16 cellular contexts compared by ENCODE assay signal in genomic region chr5:31197183-31197582, GRCh38. TPM values are rescaled to one million over a fixed set of nuclear protein-coding genes. Genes with fewer than 3 reads are reported as not detected.
A peak's percentile ranks its signal among the peaks of the same experiment; 100 is the strongest.
DNase-seq lines count a peak whose midpoint lies in the region; ATAC-seq and TF ChIP-seq lines count a peak whose summit lies in the region.
"Had no signal": no experiment of that assay in that cellular context is flagged by ENCODE, and none has a peak within 500 bp of the region (broad histone marks: within the 10 kb centered on the region; RNA-seq: fewer than 3 reads in every experiment).

No MANE protein-coding gene starts in this region.

- H3K9me3 Mint-ChIP-seq in nephron progenitor cell: no peaks in the 10 kb centered on the region
- H3K9me3 Mint-ChIP-seq in activated CD8-positive, alpha-beta T cell treated with anti-CD3 and anti-CD28 coated beads for 36 hours: no peaks in the 10 kb centered on the region
- no peaks in the 10 kb centered on the region for H3K9me3 Mint-ChIP-seq in activated CD4-positive, alpha-beta memory T cell treated with anti-CD3 and anti-CD28 coated beads for 36 hours
- H3K9me3 Mint-ChIP-seq: activated B cell treated with CpG ODN at 0.5 μM for 24 hours; T-helper 1 cell treated with Interleukin-12 subunit alpha and Interleukin-12 subunit beta and Interleukin-4 antibody, amounts not matched to agents 30 μg/mL and 1 μg/mL, for 36 hours had no signal

- ATAC-seq in activated CD8-positive, alpha-beta T cell treated with anti-CD3 and anti-CD28 coated beads for 36 hours: no peak
- ATAC-seq in GM19463 (IDR thresholded peaks at IDR 0.05; ENCODE audit: unreplicated experiment): no peak
- ATAC-seq: gastrocnemius medialis had no signal

- peaks cover 17% of the 10 kb centered on the region for H3K27me3 Mint-ChIP-seq in nephron progenitor cell (ENCODE audit: low read depth, poor library complexity)
- H3K27me3 Mint-ChIP-seq in activated CD8-positive, alpha-beta T cell treated with anti-CD3 and anti-CD28 coated beads for 36 hours: peaks cover 35% of the 10 kb centered on the region
- H3K27me3 Mint-ChIP-seq in activated CD4-positive, alpha-beta memory T cell treated with anti-CD3 and anti-CD28 coated beads for 36 hours: peaks cover 35% of the 10 kb centered on the region

- TF ChIP-seq CTCF in A673 (conservative IDR thresholded peaks at IDR 0.05; ENCODE audit: low read depth, low read length) (no peak), choroid plexus epithelial cell (conservative IDR thresholded peaks at IDR 0.05; ENCODE audit: low read depth, low read length) (no peak), nephron progenitor cell (IDR thresholded peaks at IDR 0.05) (no peak)
- TF ChIP-seq CTCF in activated CD8-positive, alpha-beta T cell treated with anti-CD3 and anti-CD28 coated beads for 36 hours (IDR thresholded peaks at IDR 0.05): no peak

- no peaks in the 10 kb centered on the region for H3K36me3 ChIP-seq in A673 (ENCODE audit: insufficient read depth, low read length, poor library complexity, severe bottlenecking)
- peaks cover 52% of the 10 kb centered on the region for H3K36me3 ChIP-seq in MG63
- H3K36me3 ChIP-seq: gastrocnemius medialis, thoracic aorta had no signal

- H3K4me3 Mint-ChIP-seq in nephron progenitor cell: peak overlapping the region; percentile 85
- no peak overlapping the region for H3K4me3 Mint-ChIP-seq in activated CD8-positive, alpha-beta T cell treated with anti-CD3 and anti-CD28 coated beads for 36 hours
- no peak overlapping the region for H3K4me3 Mint-ChIP-seq in activated CD4-positive, alpha-beta memory T cell treated with anti-CD3 and anti-CD28 coated beads for 36 hours
- H3K4me3 Mint-ChIP-seq: activated B cell treated with CpG ODN at 0.5 μM for 24 hours; T-helper 1 cell treated with Interleukin-12 subunit alpha and Interleukin-12 subunit beta and Interleukin-4 antibody, amounts not matched to agents 30 μg/mL and 1 μg/mL, for 36 hours had no signal

- no TSS peak for BruUV-seq in A673 (replicated peaks; lab: Mats Ljungman, UMichigan)

- H3K36me3 Mint-ChIP-seq in nephron progenitor cell (ENCODE audit: low read depth): peaks cover 8% of the 10 kb centered on the region
- no peaks in the 10 kb centered on the region for H3K36me3 Mint-ChIP-seq in activated CD8-positive, alpha-beta T cell treated with anti-CD3 and anti-CD28 coated beads for 36 hours (ENCODE audit: low read depth)
- no peaks in the 10 kb centered on the region for H3K36me3 Mint-ChIP-seq in activated CD4-positive, alpha-beta memory T cell treated with anti-CD3 and anti-CD28 coated beads for 36 hours

- no peak overlapping the region for H3K27ac ChIP-seq in A673 (ENCODE audit: low read depth, low read length, poor library complexity, severe bottlenecking)
- H3K27ac ChIP-seq: thoracic aorta had no signal

- intact Hi-C loops in A673 (cut with micrococcal nuclease; ENCODE audit: unreplicated experiment): loop anchor here (5.0 to 10.0 kb wide), 2 partner anchors 395 to 782 kb away; no protein-coding TSS in a partner anchor
- intact Hi-C loops in activated CD8-positive, alpha-beta T cell treated with anti-CD3 and anti-CD28 coated beads for 36 hours (cut with micrococcal nuclease): no loop called here
- intact Hi-C loops in activated CD4-positive, alpha-beta memory T cell treated with anti-CD3 and anti-CD28 coated beads for 36 hours (cut with micrococcal nuclease): no loop called here

- peaks cover 57% of the 10 kb centered on the region for H3K4me1 Mint-ChIP-seq in nephron progenitor cell
- peaks cover 8% of the 10 kb centered on the region for H3K4me1 Mint-ChIP-seq in activated CD8-positive, alpha-beta T cell treated with anti-CD3 and anti-CD28 coated beads for 36 hours (ENCODE audit: low read depth)
- peaks cover 10% of the 10 kb centered on the region for H3K4me1 Mint-ChIP-seq in activated CD4-positive, alpha-beta memory T cell treated with anti-CD3 and anti-CD28 coated beads for 36 hours (ENCODE audit: low read depth)

- H3K27me3 ChIP-seq in A673 (replicated peaks; ENCODE audit: insufficient read depth, low read depth, low read length, poor library complexity) (peaks cover 10% of the 10 kb centered on the region), MG63 (no peaks in the 10 kb centered on the region)

- CTCF ChIA-PET in A673 (lab: Charles Lee): no interaction called here
- CTCF ChIA-PET in activated CD8-positive, alpha-beta T cell treated with anti-CD3 and anti-CD28 coated beads for 36 hours (lab: Charles Lee): no interaction called here
- CTCF ChIA-PET in activated CD4-positive, alpha-beta memory T cell treated with anti-CD3 and anti-CD28 coated beads for 36 hours (lab: Charles Lee): no interaction called here

- peaks cover 11% of the 10 kb centered on the region for H3K4me1 ChIP-seq in A673 (ENCODE audit: insufficient read depth, low read length, poor library complexity, severe bottlenecking)
- H3K4me1 ChIP-seq: gastrocnemius medialis had no signal

- H3K9me3 ChIP-seq in A673 (ENCODE audit: low read depth, low read length, poor library complexity, severe bottlenecking) (no peaks in the 10 kb centered on the region), MG63 (no peaks in the 10 kb centered on the region)
- H3K9me3 ChIP-seq: gastrocnemius medialis, thoracic aorta had no signal

- POLR2A ChIA-PET in A673 (lab: Charles Lee; ENCODE audit: low non-redundant PET): no interaction called here
- POLR2A ChIA-PET in activated CD8-positive, alpha-beta T cell treated with anti-CD3 and anti-CD28 coated beads for 36 hours (lab: Charles Lee): no interaction called here
- POLR2A ChIA-PET in activated CD4-positive, alpha-beta memory T cell treated with anti-CD3 and anti-CD28 coated beads for 36 hours (lab: Charles Lee): no interaction called here

- DNase-seq in A673 (ENCODE audit: low spot score) (peak; percentile 16), MG63 (peak; percentile 43), choroid plexus epithelial cell (ENCODE audit: low read depth) (peak; percentile 78), nephron progenitor cell (no peak), mucosa of gallbladder (ENCODE audit: low spot score) (no peak)
- DNase-seq in activated CD8-positive, alpha-beta T cell treated with anti-CD3 and anti-CD28 coated beads for 36 hours: no peak
- no peak for DNase-seq in activated CD4-positive, alpha-beta memory T cell treated with anti-CD3 and anti-CD28 coated beads for 36 hours
- DNase-seq: activated B cell treated with CpG ODN at 0.5 μM for 24 hours; activated CD8-positive, alpha-beta memory T cell treated with anti-CD3 and anti-CD28 coated beads, Interleukin-2, amount 50 U/mL, for 4 hours; activated naive CD4-positive, alpha-beta T cell; gastrocnemius medialis; NCI-H1092; stimulated activated CD4-positive, alpha-beta T cell treated with anti-CD3 and anti-CD28 coated beads, Interleukin-4, amount 100 ng/mL, for 1 hour had no signal

- H3K4me3 ChIP-seq in A673 (ENCODE audit: low read depth, low read length, poor library complexity, severe bottlenecking): no peak overlapping the region
- peak overlapping the region; percentile 74 for H3K4me3 ChIP-seq in MG63
- H3K4me3 ChIP-seq in choroid plexus epithelial cell (ENCODE audit: low read depth, low read length): peak overlapping the region; percentile 0
- H3K4me3 ChIP-seq: gastrocnemius medialis, thoracic aorta had no signal

- H3K27ac Mint-ChIP-seq in nephron progenitor cell: no peak overlapping the region
- H3K27ac Mint-ChIP-seq in activated CD8-positive, alpha-beta T cell treated with anti-CD3 and anti-CD28 coated beads for 36 hours: no peak overlapping the region
- no peak overlapping the region for H3K27ac Mint-ChIP-seq in activated CD4-positive, alpha-beta memory T cell treated with anti-CD3 and anti-CD28 coated beads for 36 hours
- H3K27ac Mint-ChIP-seq: activated B cell treated with CpG ODN at 0.5 μM for 24 hours; T-helper 1 cell treated with Interleukin-12 subunit alpha and Interleukin-12 subunit beta and Interleukin-4 antibody, amounts not matched to agents 30 μg/mL and 1 μg/mL, for 36 hours had no signal

RNA-seq across cellular contexts. Expression of gene CDH6, which starts 3.7 kb away (rescaled TPM):
- total RNA-seq in A673 (2021) (3.6 and 4.1 TPM in 2 replicates), mucosa of gallbladder (75.9 TPM)
- 242 and 244 TPM in 2 replicates for total RNA-seq in MG63 (2014; rRNA removed; shearing (Covaris generic); ENCODE audit: low replicate concordance)
- total RNA-seq in activated CD8-positive, alpha-beta T cell treated with anti-CD3 and anti-CD28 coated beads for 36 hours: not detected
- total RNA-seq in activated CD4-positive, alpha-beta memory T cell treated with anti-CD3 and anti-CD28 coated beads for 36 hours: not detected
- total RNA-seq: activated B cell treated with CpG ODN at 0.5 μM for 24 hours had no signal

Comparison
In these comparisons a context has a peak if more than half of its experiments do, and no peak if none do; other contexts are left out.
1. DNase-seq: peak in A673 (single experiment), MG63 (single experiment) and choroid plexus epithelial cell (single experiment); none in nephron progenitor cell (single experiment), activated CD8-positive, alpha-beta T cell treated with anti-CD3 and anti-CD28 coated beads for 36 hours (single experiment), activated CD4-positive, alpha-beta memory T cell treated with anti-CD3 and anti-CD28 coated beads for 36 hours (single experiment) and mucosa of gallbladder (single experiment).
2. RNA of gene CDH6, which starts 3.7 kb away (total RNA-seq): 242 to 244 TPM in MG63 and 75.9 TPM in mucosa of gallbladder (single experiment); 3.6 to 4.1 TPM in A673, not detected in activated CD8-positive, alpha-beta T cell treated with anti-CD3 and anti-CD28 coated beads for 36 hours and not detected in activated CD4-positive, alpha-beta memory T cell treated with anti-CD3 and anti-CD28 coated beads for 36 hours; every median in the first group is over 10 times any median in the second.